17 cellular contexts compared by ENCODE assay signal in the genomic region with DNA sequence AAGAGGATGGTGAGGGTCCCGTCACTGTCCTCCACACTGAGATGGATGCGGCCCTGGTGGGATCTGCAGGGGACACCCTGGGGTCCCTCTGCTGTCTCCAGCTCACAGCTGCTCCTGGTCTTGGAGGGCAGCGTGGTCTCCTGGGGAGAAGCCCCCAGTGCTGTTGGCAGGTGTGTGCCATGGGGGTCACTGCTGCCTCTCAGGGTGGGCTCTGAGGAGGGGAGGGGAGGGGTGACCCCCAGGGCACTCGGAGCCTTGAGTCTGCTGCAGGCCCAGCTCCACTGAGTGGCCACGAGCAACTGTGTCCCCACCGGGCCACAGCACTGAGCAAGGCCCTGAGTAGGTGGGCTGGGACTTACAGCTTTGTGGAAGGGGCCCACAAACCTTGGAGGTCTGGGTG.
"Had no signal": no experiment of that assay in that cellular context is flagged by ENCODE, and none has a peak within 500 bp of the region (broad histone marks: within the 10 kb centered on the region; RNA-seq: fewer than 3 reads in every experiment).

No MANE protein-coding gene starts in this region.

- ATAC-seq: esophagus mucosa; gastrocnemius medialis; stimulated activated naive CD8-positive, alpha-beta T cell treated with anti-CD3 and anti-CD28 coated beads, Interleukin-15, Interleukin-2, amounts not matched to agents 100 U/mL and 50 U/mL, for 24 hours had no signal

- H3K36me3 Mint-ChIP-seq: naive B cell had no signal

- H3K27ac ChIP-seq: gastrocnemius medialis, left ventricle myocardium inferior, tibial artery, upper lobe of left lung, uterus had no signal

- H3K4me2 ChIP-seq: smooth muscle cell had no signal

- H3K4me1 ChIP-seq: uterus had no signal

- H3K27me3 Mint-ChIP-seq: naive B cell had no signal

- H3K9me3 ChIP-seq: gastrocnemius medialis, left ventricle myocardium inferior, right atrium auricular region, tibial artery, upper lobe of left lung, uterus had no signal

- H3K27me3 ChIP-seq: dorsolateral prefrontal cortex, gastrocnemius medialis, right atrium auricular region, tibial artery, upper lobe of left lung, uterus had no signal

- DNase-seq: central memory CD4-positive, alpha-beta T cell; cortex of kidney; effector memory CD4-positive, alpha-beta T cell; gastrocnemius medialis; islet precursor cell; left ventricle myocardium inferior; mesendoderm; naive B cell; stimulated activated naive CD8-positive, alpha-beta T cell treated with anti-CD3 and anti-CD28 coated beads, Interleukin-15, Interleukin-2, amounts not matched to agents 100 U/mL and 50 U/mL, for 24 hours; tibial artery; uterus had no signal

- H3K9me3 Mint-ChIP-seq: naive B cell, nephron had no signal

- H3K27ac Mint-ChIP-seq: naive B cell, nephron had no signal

- H3K4me3 Mint-ChIP-seq: naive B cell, nephron had no signal

- H3K36me3 ChIP-seq: gastrocnemius medialis, right atrium auricular region, upper lobe of left lung, uterus had no signal

- H3K4me3 ChIP-seq: gastrocnemius medialis, left ventricle myocardium inferior, right atrium auricular region, smooth muscle cell, tibial artery, upper lobe of left lung, uterus had no signal
